24 cellular contexts compared by ENCODE assay signal in the genomic region with DNA sequence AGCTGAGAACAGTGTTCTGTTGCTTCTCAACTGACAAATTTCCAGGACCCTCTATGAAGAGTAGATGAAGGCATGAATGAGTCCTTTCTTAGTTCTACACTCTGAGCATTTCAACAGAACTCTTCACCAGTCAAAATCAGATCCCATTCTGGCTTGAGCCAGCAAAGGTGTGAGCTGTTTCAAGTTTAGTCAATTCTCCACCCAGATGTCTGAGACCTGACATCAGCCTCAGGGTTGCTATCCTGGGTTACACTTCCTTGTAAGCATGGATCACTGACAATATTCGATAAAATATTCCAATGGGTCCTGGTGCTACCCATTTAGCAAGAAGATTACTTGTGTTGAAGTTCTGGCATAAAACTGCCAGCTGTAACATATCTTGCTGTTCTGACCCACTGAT.
"Had no signal": no experiment of that assay in that cellular context is flagged by ENCODE, and none has a peak within 500 bp of the region (broad histone marks: within the 10 kb centered on the region; RNA-seq: fewer than 3 reads in every experiment).

No MANE protein-coding gene starts in this region.

- H3K27ac ChIP-seq: colonic mucosa, esophagus squamous epithelium, gastroesophageal sphincter, heart left ventricle, hepatocyte, left lung, lower lobe of right lung had no signal

- H3K4me3 ChIP-seq: colonic mucosa, esophagus squamous epithelium, gastroesophageal sphincter, heart left ventricle, hepatocyte, left lung, lower lobe of right lung had no signal

- H3K36me3 ChIP-seq: colonic mucosa, esophagus squamous epithelium, gastroesophageal sphincter, heart left ventricle, left lung, lower lobe of right lung had no signal

- DNase-seq: colonic mucosa; cortex of kidney; effector CD8-positive, alpha-beta T cell; effector memory CD8-positive, alpha-beta T cell; endodermal cell; erythroblast; esophagus squamous epithelium; foreskin fibroblast; heart left ventricle; hypothalamus; immature natural killer cell; islet precursor cell; kidney; kidney glomerular epithelial cell; left cardiac atrium; left lung; left ventricle myocardium superior; lower lobe of right lung; mesenchymal stem cell; naive B cell; naive thymus-derived CD8-positive, alpha-beta T cell had no signal

- ATAC-seq: effector memory CD8-positive, alpha-beta T cell; esophagus mucosa; gastroesophageal sphincter; heart left ventricle; left cardiac atrium; left lung; left ventricle myocardium superior; lower lobe of right lung; naive thymus-derived CD8-positive, alpha-beta T cell had no signal

- H2AFZ ChIP-seq: hepatocyte had no signal

- H3K27me3 ChIP-seq: colonic mucosa, esophagus squamous epithelium, gastroesophageal sphincter, heart left ventricle, hepatocyte, left lung had no signal

- H3K4me2 ChIP-seq: hepatocyte had no signal

- H3K4me1 ChIP-seq: colonic mucosa, esophagus squamous epithelium, gastroesophageal sphincter, lower lobe of right lung had no signal

- H3K9me3 ChIP-seq: colonic mucosa, esophagus squamous epithelium, lower lobe of right lung had no signal

- H3K79me2 ChIP-seq: hepatocyte had no signal
